ENCODE assay signal across 19 cellular contexts in genomic region chr6:130134594-130134993, GRCh38.
DNase-seq lines count a peak whose midpoint lies in the region; ATAC-seq and TF ChIP-seq lines count a peak whose summit lies in the region.
"Had no signal": no experiment of that assay in that cellular context is flagged by ENCODE, and none has a peak within 500 bp of the region (broad histone marks: within the 10 kb centered on the region; RNA-seq: fewer than 3 reads in every experiment).

No MANE protein-coding gene starts in this region.

- POLR2A ChIA-PET in CD8-positive, alpha-beta T cell (lab: Charles Lee), result interaction anchor here (0.7 to 1.1 kb wide), 3 partner anchors 21 to 1492 kb away, joined by 3 to 4 read pairs (median 4); no protein-coding TSS in a partner anchor

- peak overlapping the region; percentile 1 for H3K4me3 Mint-ChIP-seq in CD8-positive, alpha-beta T cell
- peak overlapping the region; percentile 55 for H3K4me3 Mint-ChIP-seq in T-helper 17 cell
- H3K4me3 Mint-ChIP-seq: CD14-positive monocyte; dendritic cell treated with granulocyte-macrophage colony-stimulating factor and Interleukin-4, amounts not matched to agents 40 ng/mL and 50 ng/mL, for 4 days; stimulated activated memory B cell treated with anti-CD40 and anti-IgM and Interleukin-4, amounts not matched to agents 10 μg/mL and 1 μg/mL and 100 μg/mL, for 72 hours had no signal

- no peaks in the 10 kb centered on the region for H3K9me3 Mint-ChIP-seq in CD8-positive, alpha-beta T cell
- H3K9me3 Mint-ChIP-seq: dendritic cell treated with granulocyte-macrophage colony-stimulating factor and Interleukin-4, amounts not matched to agents 40 ng/mL and 50 ng/mL, for 4 days had no signal

- CTCF ChIA-PET in CD8-positive, alpha-beta T cell (lab: Charles Lee), result interaction anchor here (1.8 kb wide), 1 partner anchor 12 kb away, joined by 6 read pairs; no protein-coding TSS in a partner anchor

- H3K4me1 ChIP-seq in CD8-positive, alpha-beta T cell (ENCODE audit: insufficient read depth, low read length), result peaks cover 71% of the 10 kb centered on the region
- H3K4me1 ChIP-seq: gastroesophageal sphincter, lower lobe of right lung had no signal

- H3K27ac Mint-ChIP-seq in CD8-positive, alpha-beta T cell, result peak overlapping the region; percentile 78
- H3K27ac Mint-ChIP-seq in T-helper 17 cell, result peak overlapping the region; percentile 95
- H3K27ac Mint-ChIP-seq: CD14-positive monocyte; dendritic cell treated with granulocyte-macrophage colony-stimulating factor and Interleukin-4, amounts not matched to agents 40 ng/mL and 50 ng/mL, for 4 days; stimulated activated memory B cell treated with anti-CD40 and anti-IgM and Interleukin-4, amounts not matched to agents 10 μg/mL and 1 μg/mL and 100 μg/mL, for 72 hours had no signal

- H3K4me1 Mint-ChIP-seq in CD8-positive, alpha-beta T cell (ENCODE audit: low read depth), result peaks cover 86% of the 10 kb centered on the region
- peaks cover 69% of the 10 kb centered on the region for H3K4me1 Mint-ChIP-seq in T-helper 17 cell

- no peak overlapping the region for H3K4me3 ChIP-seq in CD8-positive, alpha-beta T cell (ENCODE audit: low read depth, low read length)
- H3K4me3 ChIP-seq: gastroesophageal sphincter, K562, lower lobe of right lung, transverse colon had no signal

- no peaks in the 10 kb centered on the region for H3K9me3 ChIP-seq in CD8-positive, alpha-beta T cell (ENCODE audit: low read length)
- H3K9me3 ChIP-seq in T-helper 17 cell (ENCODE audit: control insufficient read depth, low read length, poor library complexity, severe bottlenecking), result no peaks in the 10 kb centered on the region
- H3K9me3 ChIP-seq: gastroesophageal sphincter, lower lobe of right lung, transverse colon had no signal

- peak; percentile 11 for TF ChIP-seq CTCF in CD8-positive, alpha-beta T cell (IDR thresholded peaks at IDR 0.05)

- H3K36me3 Mint-ChIP-seq in CD8-positive, alpha-beta T cell, result peaks cover 42% of the 10 kb centered on the region
- peaks cover 12% of the 10 kb centered on the region for H3K36me3 Mint-ChIP-seq in T-helper 17 cell (ENCODE audit: low read depth)

- H3K27ac ChIP-seq in CD8-positive, alpha-beta T cell (ENCODE audit: low read depth, low read length), result peak overlapping the region; percentile 1
- H3K27ac ChIP-seq: brain microvascular endothelial cell, gastroesophageal sphincter, lower lobe of right lung had no signal

- H3K27me3 ChIP-seq in CD8-positive, alpha-beta T cell (ENCODE audit: insufficient read depth, low read length), result no peaks in the 10 kb centered on the region
- H3K27me3 ChIP-seq: brain microvascular endothelial cell, gastroesophageal sphincter, transverse colon had no signal

- H3K36me3 ChIP-seq in CD8-positive, alpha-beta T cell (ENCODE audit: insufficient read depth, low read length), result no peaks in the 10 kb centered on the region
- H3K36me3 ChIP-seq: brain microvascular endothelial cell, transverse colon had no signal

- intact Hi-C loops in CD8-positive, alpha-beta T cell (cut with DNase I, micrococcal nuclease), result loop anchor here (1.0 to 5.0 kb wide), 5 partner anchors 37 to 148 kb away; no protein-coding TSS in a partner anchor

- ATAC-seq in CD8-positive, alpha-beta T cell, result no peak
- ATAC-seq in T-helper 17 cell, result no peak
- ATAC-seq: gastroesophageal sphincter; K562; stimulated activated memory B cell treated with anti-CD40 and anti-IgM and Interleukin-4, amounts not matched to agents 10 μg/mL and 1 μg/mL and 100 μg/mL, for 72 hours had no signal

- H3K27me3 Mint-ChIP-seq in CD8-positive, alpha-beta T cell (ENCODE audit: low read depth), result no peaks in the 10 kb centered on the region
- no peaks in the 10 kb centered on the region for H3K27me3 Mint-ChIP-seq in T-helper 17 cell
- H3K27me3 Mint-ChIP-seq: dendritic cell treated with granulocyte-macrophage colony-stimulating factor and Interleukin-4, amounts not matched to agents 40 ng/mL and 50 ng/mL, for 4 days; stimulated activated memory B cell treated with anti-CD40 and anti-IgM and Interleukin-4, amounts not matched to agents 10 μg/mL and 1 μg/mL and 100 μg/mL, for 72 hours had no signal

- DNase-seq in NCI-H82 (lab: John Stamatoyannopoulos, UW) (peak; percentile 61), NCI-H82 treated with DMSO at 0.1 percent for 48 hours (lab: John Stamatoyannopoulos, UW; ENCODE audit: unreplicated experiment) (no peak), T-helper 17 cell (no peak), left kidney (ENCODE audit: low read depth, low spot score) (peak; percentile 33), NCI-H1105 (lab: John Stamatoyannopoulos, UW) (no peak), NCI-H1417 treated with DMSO at 0.1 percent for 48 hours (lab: John Stamatoyannopoulos, UW) (no peak), AG20443 (ENCODE audit: low spot score) (no peak)
- DNase-seq in CD8-positive, alpha-beta T cell, result no peak
- DNase-seq: activated effector memory CD4-positive, alpha-beta T cell treated with Interleukin-2 at 50 U/mL for 16 hours; brain microvascular endothelial cell; erythroblast; lower lobe of right lung; NCI-H1048; transverse colon had no signal

Comparison
In these comparisons a context has a peak if more than half of its experiments do, and no peak if none do; other contexts are left out.
1. DNase-seq: peak in NCI-H82 (single experiment) and left kidney (single experiment); none in NCI-H82 treated with DMSO at 0.1 percent for 48 hours (single experiment), CD8-positive, alpha-beta T cell (0 of 7), T-helper 17 cell (0 of 3), NCI-H1105 (single experiment), NCI-H1417 treated with DMSO at 0.1 percent for 48 hours (single experiment) and AG20443 (single experiment).